ENCODE assay signal across 17 cellular contexts in genomic region chr14:104877066-104877805, GRCh38. TPM values are rescaled to one million over a fixed set of nuclear protein-coding genes. Genes with fewer than 3 reads are reported as not detected.
DNase-seq lines count a peak whose midpoint lies in the region; ATAC-seq and TF ChIP-seq lines count a peak whose summit lies in the region.
"Had no signal": no experiment of that assay in that cellular context is flagged by ENCODE, and none has a peak within 500 bp of the region (broad histone marks: within the 10 kb centered on the region; RNA-seq: fewer than 3 reads in every experiment).

No MANE protein-coding gene starts in this region.

- no peak overlapping the region for H3K27ac ChIP-seq in heart left ventricle
- peak overlapping the region; percentile 24; the same call in 1 of the 2 replicates for H3K27ac ChIP-seq in HCT116 (ENCODE audit: low read depth, low read length)
- no peak overlapping the region for H3K27ac ChIP-seq in right cardiac atrium (ENCODE audit: low read length)
- no peak overlapping the region for H3K27ac ChIP-seq in neuronal stem cell (replicated peaks; ENCODE audit: low read length)

- RAD21 ChIA-PET in HCT116 (lab: Charles Lee; ENCODE audit: low non-redundant PET in 1 of 2, low total read pairs in 2 of 2, uncharacterized antibody in 2 of 2, unreplicated experiment in 2 of 2), result interaction anchor here in 1 of 2 experiments (1.1 kb wide), 1 partner anchor 109 kb away, joined by 3 read pairs; no protein-coding TSS in a partner anchor

- peaks cover 17% of the 10 kb centered on the region for H3K79me1 ChIP-seq in neuronal stem cell (ENCODE audit: low read depth, low read length)

- peaks cover 38% of the 10 kb centered on the region for H3K79me2 ChIP-seq in HCT116 (ENCODE audit: insufficient read depth, low read length)

- H4K91ac ChIP-seq in neuronal stem cell (ENCODE audit: low read depth, low read length, poor library complexity), result no peak overlapping the region

- DNase-seq in heart left ventricle (peak in 3 of 5 donors; percentile 5 to 46 (median 27)), Right ventricle myocardium superior (no peak), HCT116 (ENCODE audit: low read depth, low spot score) (no peak), right cardiac atrium (peak in 2 of 3 donors; percentile 33 to 50), neuronal stem cell (ENCODE audit: low spot score) (no peak), NCI-H187 (lab: John Stamatoyannopoulos, UW) (no peak), omental fat pad (ENCODE audit: low spot score) (no peak)
- DNase-seq in activated CD8-positive, alpha-beta memory T cell treated with anti-CD3 and anti-CD28 coated beads, Interleukin-2, amount 50 U/mL, for 48 hours, result no peak
- DNase-seq: DND-41, MV-4-11, NCI-H2081, NCI-H2171, NCI-H524 treated with DMSO at 0.1 percent for 48 hours had no signal

- H3K14ac ChIP-seq in neuronal stem cell (ENCODE audit: low read length), result no peak overlapping the region

- no peak overlapping the region for H4K8ac ChIP-seq in neuronal stem cell (ENCODE audit: low read depth, low read length)

- H3K4me3 ChIP-seq in heart left ventricle (no peak overlapping the region), HCT116 (replicated peaks in 1 of 2; ENCODE audit: low read depth in 1 of 2, low read length in 2 of 2) (no peak overlapping the region), right cardiac atrium (ENCODE audit: low read length) (no peak overlapping the region), neuronal stem cell (ENCODE audit: low read length in 2 of 2) (no peak overlapping the region)
- H3K4me3 ChIP-seq: GM23338 had no signal

- H2AFZ ChIP-seq in HCT116 (ENCODE audit: low read depth, low read length, poor library complexity, severe bottlenecking) (no peak overlapping the region), neuronal stem cell (ENCODE audit: low read length) (no peak overlapping the region)
- H2AFZ ChIP-seq: GM23338 had no signal

- no peak for TF ChIP-seq RAD21 in HCT116 (IDR thresholded peaks at IDR 0.05; ENCODE audit: low read depth)

- H3K4me1 ChIP-seq in heart left ventricle (peaks cover 0 to 21% (median 4%) of the 10 kb centered on the region in 12 donors), HCT116 (ENCODE audit: control insufficient read depth in 1 of 2, insufficient read depth in 2 of 2, low read length in 2 of 2) (peaks cover 14 to 15% of the 10 kb centered on the region in 2 experiments), right cardiac atrium (ENCODE audit: control insufficient read depth, insufficient read depth, low read length) (no peaks in the 10 kb centered on the region), neuronal stem cell (ENCODE audit: control insufficient read depth in 2 of 2, insufficient read depth in 1 of 2, low read depth in 1 of 2, low read length in 2 of 2) (peaks cover 0 to 11% of the 10 kb centered on the region in 2 donors)

- H3K4me2 ChIP-seq in HCT116 (ENCODE audit: low read length) (no peak overlapping the region), neuronal stem cell (ENCODE audit: insufficient read depth, low read length, poor library complexity, severe bottlenecking) (no peak overlapping the region)
- H3K4me2 ChIP-seq: GM23338 had no signal

- TF ChIP-seq CTCF in heart left ventricle (IDR thresholded peaks at IDR 0.05) (no peak), HCT116 (IDR thresholded peaks at IDR 0.05 in 2 of 3, conservative IDR thresholded peaks at IDR 0.05 in 1 of 3; ENCODE audit: borderline replicate concordance in 1 of 3, insufficient read depth in 1 of 3, low read depth in 2 of 3, low read length in 2 of 3) (no peak), omental fat pad (IDR thresholded peaks at IDR 0.05) (no peak)

- TF ChIP-seq POLR2A in heart left ventricle (IDR thresholded peaks at IDR 0.05) (no peak), HCT116 (IDR thresholded peaks at IDR 0.05; ENCODE audit: borderline replicate concordance, extremely low read depth, insufficient read depth, insufficient read length) (no peak)

- no peak overlapping the region for H3K9ac ChIP-seq in HCT116 (ENCODE audit: low read length)
- H3K9ac ChIP-seq in neuronal stem cell (ENCODE audit: low read depth, low read length, poor library complexity), result no peak overlapping the region

- H3K36me3 ChIP-seq in heart left ventricle, result peaks cover 0 to 19% (median 4%) of the 10 kb centered on the region in 9 donors
- peaks cover 5 to 8% of the 10 kb centered on the region in 2 experiments; a peak in 1 of 4 replicates for H3K36me3 ChIP-seq in HCT116 (ENCODE audit: control insufficient read depth in 1 of 2, insufficient read depth in 2 of 2, low read length in 2 of 2)
- H3K36me3 ChIP-seq in neuronal stem cell (replicated peaks in 1 of 2; ENCODE audit: control insufficient read depth in 2 of 2, insufficient read depth in 2 of 2, low read length in 2 of 2), result peaks cover 0 to 7% of the 10 kb centered on the region in 2 donors

- H2BK120ac ChIP-seq in neuronal stem cell (ENCODE audit: low read depth, low read length), result no peak overlapping the region

- POLR2A ChIA-PET in HCT116 (lab: Charles Lee), result no interaction called here

- ATAC-seq in heart left ventricle (no peak), Right ventricle myocardium superior (ENCODE audit: poor library complexity) (no peak), HCT116 (no peak), right cardiac atrium (no peak), omental fat pad (ENCODE audit: low FRiP score) (no peak)

- BruUV-seq in HCT116 (replicated peaks; lab: Mats Ljungman, UMichigan), result no TSS peak

- no peak overlapping the region for H2BK15ac ChIP-seq in neuronal stem cell (ENCODE audit: low read length)

- H4K20me1 ChIP-seq in HCT116 (ENCODE audit: insufficient read depth), result peaks cover 6% of the 10 kb centered on the region; the same call in 1 of the 2 replicates

- no peaks in the 10 kb centered on the region for H3K9me2 ChIP-seq in HCT116 (ENCODE audit: insufficient read depth)

- no peak overlapping the region for H2BK12ac ChIP-seq in neuronal stem cell (ENCODE audit: low read length)

- CTCF ChIA-PET in HCT116 (lab: Charles Lee), result interaction anchor here (1.2 kb wide), 1 partner anchor 168 kb away, joined by 3 read pairs; no protein-coding TSS in a partner anchor

- peak overlapping the region; percentile 71 for H3K18ac ChIP-seq in neuronal stem cell (ENCODE audit: low read length)

- intact Hi-C loops in heart left ventricle (cut with DNase I) (no loop called here), Right ventricle myocardium superior (cut with DNase I) (no loop called here), HCT116 (cut with micrococcal nuclease) (no loop called here), right cardiac atrium (cut with DNase I) (no loop called here)

- no peak overlapping the region for H2AK5ac ChIP-seq in neuronal stem cell (ENCODE audit: low read depth, low read length)

- H3K23ac ChIP-seq in neuronal stem cell (ENCODE audit: low read depth, low read length, poor library complexity), result peak overlapping the region; percentile 20

- no peaks in the 10 kb centered on the region for H3K27me3 ChIP-seq in heart left ventricle
- H3K27me3 ChIP-seq in HCT116 (ENCODE audit: insufficient read depth, low read length), result no peaks in the 10 kb centered on the region
- H3K27me3 ChIP-seq in right cardiac atrium (ENCODE audit: control insufficient read depth, insufficient read depth), result no peaks in the 10 kb centered on the region
- no peaks in the 10 kb centered on the region for H3K27me3 ChIP-seq in neuronal stem cell (ENCODE audit: control insufficient read depth in 3 of 3, insufficient read depth in 3 of 3, low read depth in 1 of 3, low read length in 3 of 3)

- H3K4ac ChIP-seq in neuronal stem cell (ENCODE audit: low read length), result no peak overlapping the region

- WGBS in heart left ventricle, 4 donors, result 84 to 91% (median 87%) methylated on average over 4 to 14 of the region's 14 CpGs
- 83% methylated on average over 14 of the region's 14 CpGs for WGBS in right cardiac atrium
- WGBS in neuronal stem cell (ENCODE audit: extremely low coverage in 2 of 2, insufficient read length in 2 of 2, insufficient replicate concordance in 1 of 2), 2 donors, result no CpG with 5 or more reads among the region's 14 CpGs

- H3K9me3 ChIP-seq in heart left ventricle, result no peaks in the 10 kb centered on the region
- no peaks in the 10 kb centered on the region for H3K9me3 ChIP-seq in HCT116 (ENCODE audit: control insufficient read depth in 1 of 2, insufficient read depth in 1 of 2, low read depth in 1 of 2, low read length in 2 of 2)
- no peaks in the 10 kb centered on the region for H3K9me3 ChIP-seq in right cardiac atrium (ENCODE audit: control insufficient read depth, low read length)
- H3K9me3 ChIP-seq in neuronal stem cell (replicated peaks in 1 of 2; ENCODE audit: control insufficient read depth in 2 of 2, insufficient read depth in 1 of 2, low read depth in 1 of 2, low read length in 2 of 2), result no peaks in the 10 kb centered on the region

- no peak overlapping the region for H2BK5ac ChIP-seq in neuronal stem cell (ENCODE audit: low read length)

TF ChIP-seq in HCT116, 20 proteins besides CTCF, POLR2A, EP300 and RAD21 (continues in another document):
- TF ChIP-seq ZFX (IDR thresholded peaks at IDR 0.05) (no peak), ELF1 (IDR thresholded peaks at IDR 0.05; ENCODE audit: borderline replicate concordance, low read depth) (no peak), MAX (IDR thresholded peaks at IDR 0.05) (no peak), SRF (IDR thresholded peaks at IDR 0.05; ENCODE audit: low read depth) (no peak), EGR1 (IDR thresholded peaks at IDR 0.05; ENCODE audit: low read depth) (no peak), CEBPB (IDR thresholded peaks at IDR 0.05; ENCODE audit: low read depth) (no peak)

RNA-seq across cellular contexts. Expression of gene CEP170B, which starts 12.2 kb away (rescaled TPM):
- 10 to 100 TPM in 8 of 9 donors, 1 to 10 TPM in 1; 9.1 to 21.9 (median 12.5) TPM for total RNA-seq in heart left ventricle
- polyA plus RNA-seq in heart left ventricle, result 10 to 100 TPM in 1 of 2 donors, 1 to 10 TPM in 1; 7.5 to 17.9 TPM
- 9.5 TPM for total RNA-seq in Right ventricle myocardium superior
- total RNA-seq in HCT116 (2021; ENCODE audit: unreplicated experiment), result 45.9 TPM
- polyA plus RNA-seq in HCT116 (2012), result 24.4 and 26.7 TPM in 2 replicates
- 10 to 100 TPM; 10.4 to 19.1 (median 11.9) TPM for total RNA-seq in right cardiac atrium
- polyA plus RNA-seq in right cardiac atrium, result 8.4 TPM
- 12.3 TPM for polyA plus RNA-seq in neuronal stem cell (2013, experiment 1 of 2)
- 11.4 TPM for polyA plus RNA-seq in neuronal stem cell (2013, experiment 2 of 2)
- 10 to 100 TPM in 3 of 4 donors, 1 to 10 TPM in 1; 5.5 to 29.3 (median 13.0) TPM for total RNA-seq in omental fat pad

RNA-seq across cellular contexts. Expression of gene PLD4, which starts 47.4 kb away (rescaled TPM):
- total RNA-seq in heart left ventricle (1 to 10 TPM in 1 of 9 donors, under 1 TPM in 4, not detected in 4; 0.25 to 1.5 (median 0.40) TPM), Right ventricle myocardium superior (0.13 TPM), HCT116 (2021; ENCODE audit: unreplicated experiment) (0.12 TPM), right cardiac atrium (under 1 TPM; 0.06 to 0.88 (median 0.20) TPM), omental fat pad (under 1 TPM in 3 of 4 donors, not detected in 1; under 0.01 to 0.37 (median 0.16) TPM)
- polyA plus RNA-seq in heart left ventricle (under 1 TPM in 1 of 2 donors, not detected in 1; 0.12 TPM), right cardiac atrium (0.05 TPM)
- polyA plus RNA-seq in HCT116 (2012), result 0.02 and 0.08 TPM in 2 replicates
- 0.04 TPM for polyA plus RNA-seq in neuronal stem cell (2013, experiment 1 of 2)
- 0.03 TPM for polyA plus RNA-seq in neuronal stem cell (2013, experiment 2 of 2)
- total RNA-seq: CD4-positive, alpha-beta memory T cell; GM23338; M059J; RPMI7951 had no signal
- polyA plus RNA-seq: GM23338 had no signal

Comparison
In these comparisons a context has a peak if more than half of its experiments do, and no peak if none do; other contexts are left out.
1. DNase-seq: peak in heart left ventricle (3 of 5) and right cardiac atrium (2 of 3); none in Right ventricle myocardium superior (single experiment), HCT116 (single experiment), neuronal stem cell (single experiment), NCI-H187 (0 of 2), omental fat pad (single experiment) and activated CD8-positive, alpha-beta memory T cell treated with anti-CD3 and anti-CD28 coated beads, Interleukin-2, amount 50 U/mL, for 48 hours (single experiment).